ENCODE assay signal across 9 cellular contexts in genomic region chr1:163528710-163529348, GRCh38.
DNase-seq lines count a peak whose midpoint lies in the region; ATAC-seq, FAIRE-seq and TF ChIP-seq lines count a peak whose summit lies in the region.
"Had no signal": no experiment of that assay in that cellular context is flagged by ENCODE, and none has a peak within 500 bp of the region (broad histone marks: within the 10 kb centered on the region; RNA-seq: fewer than 3 reads in every experiment).

No MANE protein-coding gene starts in this region.

- H3K4me1 ChIP-seq in MM.1S (ENCODE audit: low read length) = no peaks in the 10 kb centered on the region
- no peaks in the 10 kb centered on the region for H3K4me1 ChIP-seq in GM12878 (ENCODE audit: control insufficient read depth, insufficient read depth, low read length)

- intact Hi-C loops in GM12878 (cut with micrococcal nuclease; ENCODE audit: unreplicated experiment) (loop anchor here (1.0 to 5.0 kb wide), 4 partner anchors 119 to 1543 kb away; no protein-coding TSS in a partner anchor), posterior vena cava (cut with DNase I) (no loop called here)

- CTCF ChIA-PET in GM12878 (lab: Yijun Ruan, JAX) = interaction anchor here (0.8 to 2.1 kb wide), 8 partner anchors 8 to 1255 kb away, joined by 3 to 6 read pairs (median 3); no protein-coding TSS in a partner anchor

- no peak overlapping the region for H3K4me3 Mint-ChIP-seq in activated T-cell treated with anti-CD3 and anti-CD28 coated beads, Interleukin-2, amount 50 U/mL, for 24 hours

- H2AFZ ChIP-seq in MM.1S (ENCODE audit: low read length) (no peak overlapping the region), GM12878 (ENCODE audit: control insufficient read depth, low read depth, low read length) (no peak overlapping the region)

- H3K4me3 ChIP-seq in MM.1S (ENCODE audit: low read length) (no peak overlapping the region), GM12878 (no peak overlapping the region)

- TF ChIP-seq CTCF in MM.1S (IDR thresholded peaks at IDR 0.05; ENCODE audit: low read length) (peak; percentile 64), GM12878 (IDR thresholded peaks at IDR 0.05 in 2 of 3, conservative IDR thresholded peaks at IDR 0.05 in 1 of 3; ENCODE audit: control insufficient read depth in 2 of 3, extremely low read depth in 1 of 3, insufficient read depth in 1 of 3, low read depth in 3 of 3, low read length in 3 of 3) (peak; percentile 44 to 52 (median 48))

- FAIRE-seq in GM12878 (lab: Jason Lieb, UNC) = no peak

- no peak overlapping the region for H3K9ac ChIP-seq in MM.1S (ENCODE audit: low read length)
- no peak overlapping the region for H3K9ac ChIP-seq in GM12878 (ENCODE audit: control insufficient read depth, insufficient read depth, low read length)

- RAD21 ChIA-PET in GM12878 (lab: Charles Lee; ENCODE audit: unreplicated experiment) = no interaction called here

- H3K27me3 ChIP-seq in MM.1S (replicated peaks; ENCODE audit: insufficient read depth, low read length) (no peaks in the 10 kb centered on the region), GM12878 (replicated peaks in 1 of 2; ENCODE audit: control insufficient read depth in 2 of 2, insufficient read depth in 2 of 2, low read length in 1 of 2) (no peaks in the 10 kb centered on the region)

- BruUV-seq in GM12878 (replicated peaks; lab: Mats Ljungman, UMichigan) = no TSS peak

- no peaks in the 10 kb centered on the region for H3F3A ChIP-seq in MM.1S (ENCODE audit: insufficient read depth, low read length)

- H3K36me3 ChIP-seq in MM.1S (replicated peaks; ENCODE audit: insufficient read depth, low read length) (no peaks in the 10 kb centered on the region), GM12878 (ENCODE audit: control insufficient read depth in 2 of 2, insufficient read depth in 2 of 2, low read length in 1 of 2) (no peaks in the 10 kb centered on the region)

- H3K9me3 Mint-ChIP-seq in activated T-cell treated with anti-CD3 and anti-CD28 coated beads, Interleukin-2, amount 50 U/mL, for 24 hours = no peaks in the 10 kb centered on the region

- TF ChIP-seq EP300 in GM12878 (IDR thresholded peaks at IDR 0.05; ENCODE audit: borderline replicate concordance in 1 of 2, control insufficient read depth in 1 of 2, low read depth in 2 of 2, low read length in 2 of 2) = no peak

- H3K27ac ChIP-seq in MM.1S (ENCODE audit: low read length) = no peak overlapping the region
- H3K27ac ChIP-seq in GM12878 (ENCODE audit: control insufficient read depth, insufficient read depth) = no peak overlapping the region
- H3K27ac ChIP-seq: epithelial cell of prostate had no signal

- peak; percentile 63 for TF ChIP-seq RAD21 in GM12878 (IDR thresholded peaks at IDR 0.05; ENCODE audit: insufficient read depth, low read depth, low read length)

- H4K20me1 ChIP-seq in MM.1S (ENCODE audit: insufficient read depth, low read length) = no peaks in the 10 kb centered on the region
- H4K20me1 ChIP-seq in GM12878 (ENCODE audit: control insufficient read depth, insufficient read depth) = no peaks in the 10 kb centered on the region

- H3K4me2 ChIP-seq in MM.1S (ENCODE audit: low read depth, low read length) (no peak overlapping the region), GM12878 (ENCODE audit: control insufficient read depth, insufficient read depth) (no peak overlapping the region)

- DNase-seq in activated T-cell treated with anti-CD3 and anti-CD28 coated beads for 48 hours (ENCODE audit: low read depth) = peak; percentile 1
- no peak for DNase-seq in activated T-cell treated with anti-CD3 and anti-CD28 coated beads, Interleukin-2, amount 50 U/mL, for 24 hours
- peak; percentile 59 for DNase-seq in MM.1S
- DNase-seq in GM12878 (ENCODE audit: low read depth, low spot score) = no peak
- DNase-seq in lung microvascular endothelial cell (ENCODE audit: low read depth in 2 of 2) = peak; percentile 43 to 46
- no peak for DNase-seq in posterior vena cava (ENCODE audit: low spot score)
- DNase-seq in NCI-H2171 treated with DMSO at 0.1 percent for 48 hours (lab: John Stamatoyannopoulos, UW) = no peak

- H3K9me3 ChIP-seq in MM.1S (replicated peaks; ENCODE audit: insufficient read depth, low read length) = no peaks in the 10 kb centered on the region
- H3K9me3 ChIP-seq in GM12878 (replicated peaks; ENCODE audit: control insufficient read depth, insufficient read depth, low read length) = no peaks in the 10 kb centered on the region

- SMC1A ChIA-PET in GM12878 (lab: Charles Lee; ENCODE audit: uncharacterized antibody, unreplicated experiment) = interaction anchor here (1.0 to 2.1 kb wide), 2 partner anchors 8 to 10 kb away, joined by 3 to 5 read pairs; no protein-coding TSS in a partner anchor

- H3K36me3 Mint-ChIP-seq in activated T-cell treated with anti-CD3 and anti-CD28 coated beads, Interleukin-2, amount 50 U/mL, for 24 hours (ENCODE audit: low read depth) = no peaks in the 10 kb centered on the region

- no peaks in the 10 kb centered on the region for H3K4me1 Mint-ChIP-seq in activated T-cell treated with anti-CD3 and anti-CD28 coated beads, Interleukin-2, amount 50 U/mL, for 24 hours (ENCODE audit: low read depth)

- no peak overlapping the region for H3K27ac Mint-ChIP-seq in activated T-cell treated with anti-CD3 and anti-CD28 coated beads, Interleukin-2, amount 50 U/mL, for 24 hours

- ATAC-seq in GM21723 (IDR thresholded peaks at IDR 0.05; ENCODE audit: unreplicated experiment) = peak; percentile 84
- peak; percentile 77 for ATAC-seq in GM12878

- 4% methylated on average over 2 of the region's 2 CpGs for WGBS in GM12878 (ENCODE audit: insufficient coverage, insufficient replicate concordance, low lambda C conversion rate, missing lambda C conversion rate)

- no peaks in the 10 kb centered on the region for H3K9me2 ChIP-seq in MM.1S (replicated peaks; ENCODE audit: insufficient read depth, low read length)

- H3K79me2 ChIP-seq in MM.1S (ENCODE audit: low read length) = no peaks in the 10 kb centered on the region
- H3K79me2 ChIP-seq in GM12878 (ENCODE audit: control insufficient read depth, insufficient read depth, low read length) = no peaks in the 10 kb centered on the region

- no peaks in the 10 kb centered on the region for H3K27me3 Mint-ChIP-seq in activated T-cell treated with anti-CD3 and anti-CD28 coated beads, Interleukin-2, amount 50 U/mL, for 24 hours

- POLR2A ChIA-PET in GM12878 (lab: Charles Lee) = no interaction called here

- in situ Hi-C loops in GM12878 (cut with MboI) = loop anchor here (10.0 kb wide), 1 partner anchor 1256 kb away; no protein-coding TSS in a partner anchor

- TF ChIP-seq POLR2A in GM12878 (IDR thresholded peaks at IDR 0.05; ENCODE audit: low read depth, low read length) = no peak

TF ChIP-seq in GM12878, 131 proteins besides CTCF, POLR2A, EP300 and RAD21:
- peak; percentile 66 for TF ChIP-seq SMC3 (IDR thresholded peaks at IDR 0.05; ENCODE audit: borderline replicate concordance, low read length)
- no peak for TF ChIP-seq ZBTB40 (IDR thresholded peaks at IDR 0.05; ENCODE audit: borderline replicate concordance)
- TF ChIP-seq POU2F2 (IDR thresholded peaks at IDR 0.05; ENCODE audit: borderline replicate concordance, low read depth, low read length) = no peak

Comparison
In these comparisons a context has a peak if more than half of its experiments do, and no peak if none do; other contexts are left out.
1. DNase-seq: peak in activated T-cell treated with anti-CD3 and anti-CD28 coated beads for 48 hours (single experiment), MM.1S (single experiment) and lung microvascular endothelial cell (2 of 2); none in activated T-cell treated with anti-CD3 and anti-CD28 coated beads, Interleukin-2, amount 50 U/mL, for 24 hours (single experiment), GM12878 (single experiment), posterior vena cava (single experiment) and NCI-H2171 treated with DMSO at 0.1 percent for 48 hours (single experiment).